ENCODE assay signal across 25 cellular contexts in the genomic region with DNA sequence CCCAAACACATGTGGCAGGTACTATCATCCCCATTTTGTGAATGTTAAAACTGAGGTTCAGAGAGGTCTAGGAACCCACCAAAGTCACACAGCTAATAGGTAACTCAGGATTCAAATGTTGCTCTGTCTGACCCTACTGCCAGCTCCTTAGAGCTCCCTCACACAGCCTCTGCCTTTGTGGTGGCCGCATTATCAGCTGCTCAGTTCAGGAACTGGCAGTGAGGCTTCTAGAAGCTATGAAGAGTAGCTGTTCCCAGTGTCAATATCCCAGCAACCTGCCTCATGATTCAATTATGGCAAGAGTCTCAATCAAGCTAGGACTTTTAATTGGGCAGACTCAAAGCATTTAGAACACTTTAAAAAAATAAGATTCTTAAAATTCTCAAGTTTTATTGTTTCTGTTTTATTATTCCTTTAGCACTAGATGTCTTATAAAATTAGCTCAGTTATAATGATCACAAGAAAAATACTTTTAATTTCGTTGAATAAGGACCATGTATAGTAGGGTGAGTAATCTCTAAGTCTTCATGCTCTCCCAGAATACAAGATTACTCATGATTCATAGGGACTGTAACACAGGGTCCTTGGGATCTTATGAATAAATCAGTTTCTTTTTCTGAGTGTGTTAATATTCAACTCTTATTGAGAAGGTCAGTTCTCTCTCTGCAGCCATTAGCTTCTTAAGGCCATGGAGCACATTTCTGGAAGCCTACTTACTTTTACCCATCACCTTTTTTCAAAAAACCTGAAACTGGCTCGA.
A peak's percentile ranks its signal among the peaks of the same experiment; 100 is the strongest.
DNase-seq lines count a peak whose midpoint lies in the region; ATAC-seq, FAIRE-seq and TF ChIP-seq lines count a peak whose summit lies in the region.
"Had no signal": no experiment of that assay in that cellular context is flagged by ENCODE, and none has a peak within 500 bp of the region (broad histone marks: within the 10 kb centered on the region; RNA-seq: fewer than 3 reads in every experiment).

No MANE protein-coding gene starts in this region.

- peaks cover 29% of the 10 kb centered on the region for H3K9me3 Mint-ChIP-seq in HFFc6
- peaks cover 5 to 39% (median 14%) of the 10 kb centered on the region in 11 donors for H3K9me3 Mint-ChIP-seq in naive thymus-derived CD4-positive, alpha-beta T cell

- H3K4me1 ChIP-seq in ACC112 (ENCODE audit: control insufficient read depth, insufficient read depth, low read length, unreplicated experiment) = peaks cover 50% of the 10 kb centered on the region
- H3K4me1 ChIP-seq in K562 (replicated peaks in 1 of 2; ENCODE audit: control insufficient read depth in 2 of 2, insufficient read depth in 2 of 2, low read length in 2 of 2) = no peaks in the 10 kb centered on the region
- H3K4me1 ChIP-seq in naive thymus-derived CD4-positive, alpha-beta T cell (ENCODE audit: control insufficient read depth in 2 of 2, insufficient read depth in 2 of 2, low read length in 2 of 2) = no peaks in the 10 kb centered on the region
- H3K4me1 ChIP-seq in suprapubic skin = peaks cover 5% of the 10 kb centered on the region
- H3K4me1 ChIP-seq in breast epithelium = no peaks in the 10 kb centered on the region
- H3K4me1 ChIP-seq: pancreas had no signal

- H3K79me2 ChIP-seq in ACC112 (ENCODE audit: control insufficient read depth, insufficient read depth, low read length, unreplicated experiment) (no peaks in the 10 kb centered on the region), K562 (ENCODE audit: control insufficient read depth, insufficient read depth, low read length) (no peaks in the 10 kb centered on the region)

- H3K36me3 ChIP-seq in ACC112 (ENCODE audit: insufficient read depth, low read length) (peaks cover 7% of the 10 kb centered on the region; the same call in 1 of the 2 replicates), K562 (ENCODE audit: control insufficient read depth, insufficient read depth, low read length) (no peaks in the 10 kb centered on the region), suprapubic skin (no peaks in the 10 kb centered on the region), breast epithelium (no peaks in the 10 kb centered on the region)
- no peaks in the 10 kb centered on the region for H3K36me3 ChIP-seq in naive thymus-derived CD4-positive, alpha-beta T cell (ENCODE audit: control insufficient read depth in 2 of 3, insufficient read depth in 3 of 3, low read length in 3 of 3)
- H3K36me3 ChIP-seq: pancreas had no signal

- POLR2A ChIA-PET in K562 (lab: Yijun Ruan, JAX) = interaction anchor here (0.7 kb wide), 1 partner anchor 40 kb away, joined by 4 read pairs; no protein-coding TSS in a partner anchor
- POLR2A ChIA-PET in naive thymus-derived CD4-positive, alpha-beta T cell (lab: Charles Lee) = no interaction called here

- in situ Hi-C loops in K562 (cut with MboI) = no loop called here

- peak overlapping the region; percentile 98 for H3K27ac Mint-ChIP-seq in HFFc6
- H3K27ac Mint-ChIP-seq in naive thymus-derived CD4-positive, alpha-beta T cell = no peak overlapping the region
- H3K27ac Mint-ChIP-seq: activated CD4-positive, alpha-beta T cell treated with anti-CD3 and anti-CD28 coated beads for 36 hours; activated naive CD4-positive, alpha-beta T cell treated with anti-CD3 and anti-CD28 coated beads, Interleukin-2, amount 10 ng/mL, durations not matched to agents 7 days and 5 days; activated T-cell treated with anti-CD3 and anti-CD28 coated beads, Interleukin-2, amount 50 U/mL, for 72 hours; naive B cell; T-cell had no signal

- H3K4me1 Mint-ChIP-seq in HFFc6 (ENCODE audit: low read depth) = peaks cover 82% of the 10 kb centered on the region
- H3K4me1 Mint-ChIP-seq in naive thymus-derived CD4-positive, alpha-beta T cell = no peaks in the 10 kb centered on the region
- H3K4me1 Mint-ChIP-seq: activated CD4-positive, alpha-beta T cell treated with anti-CD3 and anti-CD28 coated beads for 36 hours; activated naive CD4-positive, alpha-beta T cell treated with anti-CD3 and anti-CD28 coated beads, Interleukin-2, amount 10 ng/mL, durations not matched to agents 7 days and 5 days; naive B cell; T-cell had no signal

- H3K4me3 Mint-ChIP-seq in HFFc6 = no peak overlapping the region
- H3K4me3 Mint-ChIP-seq in naive thymus-derived CD4-positive, alpha-beta T cell = no peak overlapping the region
- H3K4me3 Mint-ChIP-seq: activated CD4-positive, alpha-beta T cell treated with anti-CD3 and anti-CD28 coated beads for 36 hours; activated naive CD4-positive, alpha-beta T cell treated with anti-CD3 and anti-CD28 coated beads, Interleukin-2, amount 10 ng/mL, durations not matched to agents 7 days and 5 days; activated T-cell treated with anti-CD3 and anti-CD28 coated beads, Interleukin-2, amount 50 U/mL, for 72 hours; naive B cell; T-cell had no signal

- CTCF ChIA-PET in K562 (lab: Yijun Ruan, JAX; ENCODE audit: low intra/inter-chr PET ratio) = no interaction called here
- CTCF ChIA-PET in naive thymus-derived CD4-positive, alpha-beta T cell (lab: Charles Lee) = no interaction called here

- peak overlapping the region; percentile 42 for H3K27ac ChIP-seq in ACC112 (ENCODE audit: low read depth, low read length)
- no peak overlapping the region for H3K27ac ChIP-seq in K562 (ENCODE audit: extremely low read depth, low read depth, low read length)
- H3K27ac ChIP-seq in naive thymus-derived CD4-positive, alpha-beta T cell (ENCODE audit: low read depth, low read length) = no peak overlapping the region
- H3K27ac ChIP-seq in suprapubic skin = no peak overlapping the region
- no peak overlapping the region for H3K27ac ChIP-seq in breast epithelium
- H3K27ac ChIP-seq: pancreas had no signal

- TF ChIP-seq CTCF in HFFc6 (IDR thresholded peaks at IDR 0.05) (no peak), K562 (IDR thresholded peaks at IDR 0.05 in 2 of 3, conservative IDR thresholded peaks at IDR 0.05 in 1 of 3; ENCODE audit: insufficient read depth in 2 of 3, low read depth in 1 of 3, low read length in 3 of 3) (no peak), suprapubic skin (IDR thresholded peaks at IDR 0.05) (no peak), breast epithelium (IDR thresholded peaks at IDR 0.05) (no peak)

- BruUV-seq in K562 (replicated peaks; lab: Mats Ljungman, UMichigan) = no TSS peak

- no peak overlapping the region for H3K4me2 ChIP-seq in K562 (ENCODE audit: insufficient read depth, low read length)

- no peaks in the 10 kb centered on the region for H3K27me3 ChIP-seq in ACC112 (ENCODE audit: insufficient read depth, low read length)
- no peaks in the 10 kb centered on the region for H3K27me3 ChIP-seq in K562 (ENCODE audit: control insufficient read depth in 2 of 2, insufficient read depth in 2 of 2, low read length in 2 of 2)
- H3K27me3 ChIP-seq in naive thymus-derived CD4-positive, alpha-beta T cell (ENCODE audit: control insufficient read depth in 2 of 2, insufficient read depth in 2 of 2, low read length in 2 of 2) = no peaks in the 10 kb centered on the region
- H3K27me3 ChIP-seq in suprapubic skin = no peaks in the 10 kb centered on the region
- no peaks in the 10 kb centered on the region for H3K27me3 ChIP-seq in breast epithelium
- H3K27me3 ChIP-seq: pancreas had no signal

- no peak for ATAC-seq in K562
- no peak for ATAC-seq in naive thymus-derived CD4-positive, alpha-beta T cell
- ATAC-seq: activated CD4-positive, alpha-beta T cell treated with anti-CD3 and anti-CD28 coated beads for 36 hours; activated T-cell treated with anti-CD3 and anti-CD28 coated beads, Interleukin-2, amount 50 U/mL, for 72 hours; pancreas; sciatic nerve; T-cell had no signal

- 2% methylated on average over 3 of the region's 3 CpGs for WGBS in K562 (ENCODE audit: insufficient coverage, low coverage, missing lambda C conversion rate)
- 91% methylated on average over 3 of the region's 3 CpGs for WGBS in suprapubic skin

- H3K9me3 ChIP-seq in K562 (replicated peaks; ENCODE audit: control insufficient read depth, insufficient read depth, low read depth, low read length) = no peaks in the 10 kb centered on the region
- H3K9me3 ChIP-seq in naive thymus-derived CD4-positive, alpha-beta T cell (ENCODE audit: control insufficient read depth in 2 of 3, low read length in 3 of 3) = peaks cover 0 to 11% (median 10%) of the 10 kb centered on the region in 3 experiments
- H3K9me3 ChIP-seq in suprapubic skin = peaks cover 14% of the 10 kb centered on the region
- H3K9me3 ChIP-seq in breast epithelium = peaks cover 13 to 16% of the 10 kb centered on the region in 2 donors
- H3K9me3 ChIP-seq: pancreas had no signal

- no peaks in the 10 kb centered on the region; the same call in 1 of the 2 replicates for H3K27me3 Mint-ChIP-seq in HFFc6 (ENCODE audit: insufficient read depth)
- no peaks in the 10 kb centered on the region for H3K27me3 Mint-ChIP-seq in naive thymus-derived CD4-positive, alpha-beta T cell
- H3K27me3 Mint-ChIP-seq: activated CD4-positive, alpha-beta T cell treated with anti-CD3 and anti-CD28 coated beads for 36 hours; activated naive CD4-positive, alpha-beta T cell treated with anti-CD3 and anti-CD28 coated beads, Interleukin-2, amount 10 ng/mL, durations not matched to agents 7 days and 5 days; naive B cell; T-cell had no signal

- H2AFZ ChIP-seq in ACC112 (ENCODE audit: low read length, unreplicated experiment) = no peak overlapping the region
- no peak overlapping the region for H2AFZ ChIP-seq in K562 (ENCODE audit: low read depth, low read length)

- TF ChIP-seq EP300 in K562 (IDR thresholded peaks at IDR 0.05; ENCODE audit: low read length) (no peak), suprapubic skin (IDR thresholded peaks at IDR 0.05) (no peak)

- no peaks in the 10 kb centered on the region for H3K9me1 ChIP-seq in K562 (ENCODE audit: control insufficient read depth, insufficient read depth, low read length)

- no peaks in the 10 kb centered on the region for H4K20me1 ChIP-seq in K562 (replicated peaks; ENCODE audit: control insufficient read depth, insufficient read depth, low read length)

- H3K4me3 ChIP-seq in ACC112 (ENCODE audit: low read depth, low read length) (no peak overlapping the region), K562 (no peak overlapping the region), suprapubic skin (no peak overlapping the region), breast epithelium (no peak overlapping the region)
- H3K4me3 ChIP-seq in naive thymus-derived CD4-positive, alpha-beta T cell (ENCODE audit: low read length) = no peak overlapping the region
- H3K4me3 ChIP-seq: lung, pancreas had no signal

- no peak for TF ChIP-seq POLR2A in K562 (conservative IDR thresholded peaks at IDR 0.05)
- no peak for TF ChIP-seq POLR2A in suprapubic skin (IDR thresholded peaks at IDR 0.05)
- no peak for TF ChIP-seq POLR2A in breast epithelium (IDR thresholded peaks at IDR 0.05)

- FAIRE-seq in K562 (lab: Jason Lieb, UNC) = no peak
- FAIRE-seq: GM12892, islet of Langerhans, pancreas had no signal

- DNase-seq in HFFc6 (no peak), K562 (ENCODE audit: extremely low read depth in 1 of 4, low spot score in 3 of 4) (no peak), glomerular visceral epithelial cell (ENCODE audit: extremely low spot score) (peak; percentile 62), midbrain (lab: John Stamatoyannopoulos, UW) (no peak), suprapubic skin (ENCODE audit: low spot score in 2 of 2) (no peak), breast epithelium (ENCODE audit: low spot score in 2 of 2) (no peak)
- DNase-seq in naive thymus-derived CD4-positive, alpha-beta T cell = no peak
- DNase-seq: activated CD4-positive, alpha-beta T cell treated with anti-CD3 and anti-CD28 coated beads for 36 hours; activated naive CD4-positive, alpha-beta T cell treated with anti-CD3 and anti-CD28 coated beads, Interleukin-2, amount 10 ng/mL, durations not matched to agents 7 days and 5 days; activated T-cell treated with anti-CD3 and anti-CD28 coated beads, Interleukin-2, amount 50 U/mL, for 72 hours; DMS153; hippocampal formation; naive B cell; NCI-H1048; NCI-H2081 treated with DMSO at 0.1 percent for 48 hours; NCI-H524 treated with DMSO at 0.1 percent for 48 hours; pancreas; Right ventricle myocardium superior; substantia nigra; T-cell had no signal

- intact Hi-C loops in K562 (cut with micrococcal nuclease) = no loop called here
- intact Hi-C loops in naive thymus-derived CD4-positive, alpha-beta T cell (cut with micrococcal nuclease) = no loop called here
- intact Hi-C loops in breast epithelium (cut with DNase I; ENCODE audit: low total_unique reads) = no loop called here

- H3K9ac ChIP-seq in K562 (ENCODE audit: insufficient read depth in 1 of 2, low read depth in 2 of 2, low read length in 2 of 2) = no peak overlapping the region

- H3K36me3 Mint-ChIP-seq in HFFc6 (ENCODE audit: low read depth) = peaks cover 30% of the 10 kb centered on the region
- H3K36me3 Mint-ChIP-seq in naive thymus-derived CD4-positive, alpha-beta T cell = peaks cover 0 to 8% (median 0%) of the 10 kb centered on the region in 5 donors
- H3K36me3 Mint-ChIP-seq: activated naive CD4-positive, alpha-beta T cell treated with anti-CD3 and anti-CD28 coated beads, Interleukin-2, amount 10 ng/mL, durations not matched to agents 7 days and 5 days; naive B cell; T-cell had no signal

- no peak for TF ChIP-seq RAD21 in K562 (CRISPR knock-in tag; conservative IDR thresholded peaks at IDR 0.05 in 1 of 2, IDR thresholded peaks at IDR 0.05 in 1 of 2)
